Comparison of ENCODE assay signal across 22 cellular contexts in the genomic region with DNA sequence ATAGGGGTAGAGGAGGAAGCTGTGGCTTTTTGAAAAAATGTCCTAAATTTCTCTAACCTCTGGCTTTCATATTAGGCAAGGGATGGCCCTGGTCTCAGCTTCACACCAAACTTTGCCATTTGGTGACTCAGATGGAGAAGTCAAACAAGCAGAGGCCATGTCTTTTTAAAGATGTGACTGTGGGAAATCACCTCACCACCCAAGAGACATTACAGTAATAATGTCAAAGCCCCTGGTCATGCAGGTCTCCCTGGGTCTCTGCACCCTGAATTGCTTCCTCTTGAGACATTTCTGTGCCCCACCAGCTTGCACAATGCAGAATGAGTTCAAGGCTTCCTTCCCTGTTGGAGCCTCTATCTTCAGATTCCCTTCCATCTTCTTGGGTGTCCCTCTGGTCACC.
"Had no signal": no experiment of that assay in that cellular context is flagged by ENCODE, and none has a peak within 500 bp of the region (broad histone marks: within the 10 kb centered on the region; RNA-seq: fewer than 3 reads in every experiment).

No MANE protein-coding gene starts in this region.

- ATAC-seq: left lung; lower lobe of right lung; natural killer cell treated with Interleukin-12 subunit alpha and Interleukin-12 subunit beta and Interleukin-15 and Interleukin-18, amount 100 ng/mL, for 72 hours had no signal

- DNase-seq: activated CD4-positive, alpha-beta memory T cell treated with anti-CD3 and anti-CD28 coated beads for 36 hours; activated CD4-positive, alpha-beta T cell treated with anti-CD3 and anti-CD28 coated beads, Interleukin-2, amount 10 ng/mL, durations not matched to agents 24 days and 14 days; activated CD4-positive, CD25-positive, alpha-beta regulatory T cell treated with anti-CD3 and anti-CD28 coated beads, Interleukin-2, amount 50 U/mL, for 72 hours; activated CD8-positive, alpha-beta memory T cell treated with anti-CD3 and anti-CD28 coated beads, Interleukin-2, amount 50 U/mL, for 4 hours; activated effector memory CD4-positive, alpha-beta T cell treated with anti-CD3 and anti-CD28 coated beads, Interleukin-2, amount 50 U/mL, for 16 hours; activated naive CD4-positive, alpha-beta T cell treated with anti-CD3 and anti-CD28 coated beads for 36 hours; activated naive CD8-positive, alpha-beta T cell treated with anti-CD3 and anti-CD28 coated beads for 36 hours; activated T-cell treated with anti-CD3 and anti-CD28 coated beads, Interleukin-2, amount 50 U/mL, for 1 hour; adrenal gland; aorta; cerebellar nuclear complex; colonic mucosa; effector CD8-positive, alpha-beta T cell; esophagus squamous epithelium; foreskin melanocyte; left lung; lower lobe of right lung; mesenchymal stem cell; stimulated activated CD4-positive, alpha-beta T cell treated with anti-CD3 and anti-CD28 coated beads, Interleukin-15, amount 100 ng/mL, for 24 hours; stimulated activated CD4-positive, alpha-beta T cell treated with anti-CD3 and anti-CD28 coated beads, Interleukin-2, amount 100 ng/mL, for 24 hours; stimulated activated naive CD4-positive, alpha-beta T cell treated with Interleukin-2 at 50 U/mL for 16 hours had no signal
